In genomic region chr16:78984887-78985464, GRCh38 we compare ENCODE assay signal across 1 cellular context.
A peak's percentile ranks its signal among the peaks of the same experiment; 100 is the strongest.
TF ChIP-seq lines count a peak whose summit lies in the region.

No MANE protein-coding gene starts in this region.

TF ChIP-seq in HepG2, 621 proteins besides CTCF, POLR2A, EP300 and RAD21 (continued from another document):
- TF ChIP-seq PAXIP1 (CRISPR knock-in tag; conservative IDR thresholded peaks at IDR 0.05) = peak; percentile 72
